In genomic region chr2:239528883-239529282, GRCh38 we compare ENCODE assay signal across 7 cellular contexts.
"Had no signal": no experiment of that assay in that cellular context is flagged by ENCODE, and none has a peak within 500 bp of the region (broad histone marks: within the 10 kb centered on the region; RNA-seq: fewer than 3 reads in every experiment).

No MANE protein-coding gene starts in this region.

- H3K4me3 Mint-ChIP-seq: HFFc6 had no signal

- H3K9ac ChIP-seq: GM23248 had no signal

- H3K4me1 ChIP-seq: HAP-1 had no signal

- H3K9me3 ChIP-seq: HAP-1 had no signal

- H3K27ac ChIP-seq: GM23248, HL-60 had no signal

- H2AFZ ChIP-seq: GM23248 had no signal

- H3K36me3 ChIP-seq: HAP-1 had no signal

- DNase-seq: GM23248, GOT3, HFFc6 had no signal

- ATAC-seq: HCT116, HepG2 had no signal

- FAIRE-seq: HepG2 had no signal

- H3K4me3 ChIP-seq: GM23248, HAP-1 had no signal
